Comparison of ENCODE assay signal across 16 cellular contexts in the genomic region with DNA sequence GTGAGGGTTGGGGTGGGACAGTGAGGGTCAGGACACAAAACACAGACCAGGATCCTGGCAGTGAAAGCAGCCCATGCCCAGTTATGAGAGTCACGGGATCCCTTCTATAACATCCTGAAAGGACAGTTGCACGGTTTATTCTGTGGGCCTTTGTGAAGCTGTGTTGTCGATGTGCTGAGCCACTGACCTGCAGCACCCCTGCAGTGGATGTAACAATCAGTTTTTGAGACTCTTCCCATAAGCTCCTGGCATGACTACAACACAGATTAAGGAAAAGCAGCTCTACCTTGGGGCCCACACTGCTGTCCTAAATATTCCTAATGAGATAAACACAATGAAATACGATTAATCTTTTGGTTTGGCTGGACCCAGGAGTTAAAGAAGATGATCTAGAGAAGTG. TPM values are rescaled to one million over a fixed set of nuclear protein-coding genes. Genes with fewer than 3 reads are reported as not detected.
DNase-seq lines count a peak whose midpoint lies in the region; ATAC-seq and TF ChIP-seq lines count a peak whose summit lies in the region.
"Had no signal": no experiment of that assay in that cellular context is flagged by ENCODE, and none has a peak within 500 bp of the region (broad histone marks: within the 10 kb centered on the region; RNA-seq: fewer than 3 reads in every experiment).

No MANE protein-coding gene starts in this region.

- in situ Hi-C loops in IMR-90 (cut with MboI; ENCODE audit: low sequenced_read_pairs): loop anchor here (10.0 to 25.0 kb wide), 5 partner anchors 57 to 1614 kb away; a partner anchor contains a TSS
- in situ Hi-C loops in astrocyte of the spinal cord (cut with HindIII; ENCODE audit: low sequenced_read_pairs): no loop called here

- ATAC-seq in IMR-90 (ENCODE audit: low read depth) (no peak), right cardiac atrium (no peak), GM19328 (IDR thresholded peaks at IDR 0.05; ENCODE audit: unreplicated experiment) (no peak)
- ATAC-seq: lower lobe of right lung had no signal

- POLR2A ChIA-PET in IMR-90 (lab: Charles Lee; ENCODE audit: unreplicated experiment): no interaction called here

- no peak overlapping the region for H4K8ac ChIP-seq in IMR-90 (ENCODE audit: low read depth in 2 of 2, low read length in 2 of 2)

- H3K9me3 ChIP-seq in IMR-90 (ENCODE audit: control insufficient read depth, insufficient read depth, low read length): no peaks in the 10 kb centered on the region
- no peaks in the 10 kb centered on the region for H3K9me3 ChIP-seq in right cardiac atrium (ENCODE audit: control insufficient read depth, low read length)
- no peaks in the 10 kb centered on the region for H3K9me3 ChIP-seq in subcutaneous abdominal adipose tissue (ENCODE audit: control insufficient read depth in 5 of 5, low read length in 5 of 5)
- H3K9me3 ChIP-seq: HAP-1, lower lobe of right lung had no signal

- peaks cover 8% of the 10 kb centered on the region for H3K36me3 ChIP-seq in IMR-90 (ENCODE audit: control insufficient read depth, insufficient read depth, low read length)
- H3K36me3 ChIP-seq in subcutaneous abdominal adipose tissue (ENCODE audit: control insufficient read depth in 5 of 5, insufficient read depth in 5 of 5, low read length in 5 of 5): peaks cover 0 to 7% (median 3%) of the 10 kb centered on the region in 5 donors
- H3K36me3 ChIP-seq: HAP-1, lower lobe of right lung had no signal

- H3K79me1 ChIP-seq in IMR-90 (ENCODE audit: low read depth in 1 of 2, low read length in 2 of 2): peaks cover 22 to 81% of the 10 kb centered on the region in 2 experiments

- H3K23ac ChIP-seq in IMR-90 (ENCODE audit: low read depth, low read length): peak overlapping the region; percentile 52; the same call in 1 of the 2 replicates

- no peak for TF ChIP-seq POLR2A in IMR-90 (IDR thresholded peaks at IDR 0.05; ENCODE audit: low read depth, low read length)

- H3K4me3 ChIP-seq in IMR-90 (ENCODE audit: insufficient read depth, low read depth, low read length) (no peak overlapping the region), astrocyte of the spinal cord (ENCODE audit: low read depth, low read length) (peak overlapping the region; percentile 93), right cardiac atrium (ENCODE audit: low read length) (no peak overlapping the region), subcutaneous abdominal adipose tissue (ENCODE audit: low read depth in 1 of 5, low read length in 5 of 5) (no peak overlapping the region)
- H3K4me3 ChIP-seq: HAP-1, lower lobe of right lung had no signal

- no peak overlapping the region for H2BK120ac ChIP-seq in IMR-90 (ENCODE audit: low read depth, low read length)

- no peak overlapping the region; the same call in 1 of the 2 replicates for H2AK5ac ChIP-seq in IMR-90 (ENCODE audit: low read depth, low read length)

- no peak overlapping the region for H2AK9ac ChIP-seq in IMR-90 (replicated peaks; ENCODE audit: low read depth, low read length, poor library complexity)

- H3K27me3 ChIP-seq in IMR-90 (ENCODE audit: control insufficient read depth, insufficient read depth, low read length) (no peaks in the 10 kb centered on the region), right cardiac atrium (ENCODE audit: control insufficient read depth, insufficient read depth) (no peaks in the 10 kb centered on the region), subcutaneous abdominal adipose tissue (ENCODE audit: control insufficient read depth in 5 of 5, insufficient read depth in 4 of 5, low read length in 5 of 5) (no peaks in the 10 kb centered on the region)

- CTCF ChIA-PET in IMR-90 (lab: Yijun Ruan, JAX): no interaction called here

- H3K9me1 ChIP-seq in IMR-90 (ENCODE audit: insufficient read depth, low read length): peaks cover 38% of the 10 kb centered on the region

- no peak overlapping the region for H3K56ac ChIP-seq in IMR-90 (ENCODE audit: extremely low read depth, insufficient read depth, low read length)

- no peak for TF ChIP-seq RAD21 in IMR-90 (IDR thresholded peaks at IDR 0.05; ENCODE audit: low read length)

- H3K4ac ChIP-seq in IMR-90 (ENCODE audit: low read depth, low read length): no peak overlapping the region

- H3K14ac ChIP-seq in IMR-90 (replicated peaks; ENCODE audit: low read depth, low read length): no peak overlapping the region

- H2AFZ ChIP-seq in IMR-90 (replicated peaks; ENCODE audit: low read length, poor library complexity): no peak overlapping the region
- H2AFZ ChIP-seq: parathyroid adenoma had no signal

- peaks cover 71% of the 10 kb centered on the region for H4K20me1 ChIP-seq in IMR-90 (ENCODE audit: insufficient read depth, low read length)

- H3K4me2 ChIP-seq in IMR-90 (ENCODE audit: low read depth, low read length): no peak overlapping the region

- no peak overlapping the region for H2BK15ac ChIP-seq in IMR-90 (ENCODE audit: low read depth, low read length)

- H4K91ac ChIP-seq in IMR-90 (ENCODE audit: insufficient read depth, low read depth, low read length): no peak overlapping the region

- DNase-seq in IMR-90 (no peak), astrocyte of the spinal cord (ENCODE audit: low read depth, low spot score) (no peak), right cardiac atrium (no peak), NCI-H526 treated with DMSO at 0.1 percent for 48 hours (lab: John Stamatoyannopoulos, UW) (no peak), NCI-H2081 treated with DMSO at 0.1 percent for 48 hours (lab: John Stamatoyannopoulos, UW) (no peak)
- DNase-seq: activated T-cell treated with anti-CD3 and anti-CD28 coated beads, Interleukin-2, amount 50 U/mL, for 48 hours; aorta; CD8-positive, alpha-beta memory T cell; lower lobe of right lung; NCI-H2081; stimulated activated CD4-positive, alpha-beta T cell treated with anti-CD3 and anti-CD28 coated beads, Interleukin-1b, Interleukin-23, amount 100 ng/mL, for 48 hours; SW 1271 had no signal

- H2BK5ac ChIP-seq in IMR-90 (ENCODE audit: low read depth, low read length, poor library complexity, severe bottlenecking): no peak overlapping the region

- H4K5ac ChIP-seq in IMR-90 (ENCODE audit: low read depth, low read length): no peak overlapping the region

- BruUV-seq in IMR-90 (replicated peaks; lab: Mats Ljungman, UMichigan): no TSS peak

- H3K27ac ChIP-seq in IMR-90 (ENCODE audit: insufficient read depth, low read length) (no peak overlapping the region), right cardiac atrium (ENCODE audit: low read length) (peak overlapping the region; percentile 71), subcutaneous abdominal adipose tissue (ENCODE audit: low read depth, low read length) (peak overlapping the region; percentile 82)
- H3K27ac ChIP-seq: lower lobe of right lung, parathyroid adenoma had no signal

- dilution Hi-C loops in IMR-90 (cut with HindIII; ENCODE audit: low sequenced_read_pairs, unreplicated experiment): no loop called here

- no peak overlapping the region for H3K18ac ChIP-seq in IMR-90 (ENCODE audit: low read depth, low read length)

- WGBS in IMR-90 (ENCODE audit: extremely low coverage in 2 of 2, insufficient read length in 1 of 2), 2 experiments: 80% methylated on average over 2 of the region's 4 CpGs; no CpG with 5 or more reads in 1 of the 2 experiments
- 59% methylated on average over 4 of the region's 4 CpGs for WGBS in right cardiac atrium

- H3K9ac ChIP-seq in IMR-90 (ENCODE audit: low read depth, low read length) (no peak overlapping the region), subcutaneous abdominal adipose tissue (ENCODE audit: low read length in 5 of 5) (no peak overlapping the region)
- H3K9ac ChIP-seq: parathyroid adenoma had no signal

- H2BK20ac ChIP-seq in IMR-90 (ENCODE audit: low read depth, low read length): no peak overlapping the region

- TF ChIP-seq CTCF in IMR-90 (conservative IDR thresholded peaks at IDR 0.05; ENCODE audit: low read depth, low read length) (no peak), astrocyte of the spinal cord (IDR thresholded peaks at IDR 0.05; ENCODE audit: low read depth, low read length) (no peak)

- H3K4me1 ChIP-seq in IMR-90 (ENCODE audit: control insufficient read depth, insufficient read depth, low read length): peaks cover 17% of the 10 kb centered on the region
- H3K4me1 ChIP-seq in right cardiac atrium (ENCODE audit: control insufficient read depth, insufficient read depth, low read length): peaks cover 17% of the 10 kb centered on the region
- H3K4me1 ChIP-seq in subcutaneous abdominal adipose tissue (ENCODE audit: control insufficient read depth in 5 of 5, insufficient read depth in 5 of 5, low read length in 5 of 5): peaks cover 10 to 84% (median 77%) of the 10 kb centered on the region in 5 donors

- intact Hi-C loops in IMR-90 (cut with micrococcal nuclease): no loop called here
- intact Hi-C loops in right cardiac atrium (cut with DNase I): loop anchor here in 1 of 4 donors (10.0 kb wide), 1 partner anchor 57 kb away; a partner anchor contains a TSS

TF ChIP-seq in IMR-90, 13 proteins besides CTCF, POLR2A, EP300 and RAD21 (continues in another document):
- no peak for TF ChIP-seq CHD1 (IDR thresholded peaks at IDR 0.05; ENCODE audit: low read depth, low read length)
- TF ChIP-seq MAFK (IDR thresholded peaks at IDR 0.05; ENCODE audit: low read depth, low read length): no peak
- no peak for TF ChIP-seq CEBPB (IDR thresholded peaks at IDR 0.05; ENCODE audit: low read depth, low read length)
- TF ChIP-seq BHLHE40 (IDR thresholded peaks at IDR 0.05; ENCODE audit: low read depth, low read length): no peak
- TF ChIP-seq RCOR1 (IDR thresholded peaks at IDR 0.05; ENCODE audit: insufficient replicate concordance, low read length): no peak
- no peak for TF ChIP-seq MAZ (IDR thresholded peaks at IDR 0.05; ENCODE audit: borderline replicate concordance, low read depth, low read length)
- TF ChIP-seq NFE2L2 (IDR thresholded peaks at IDR 0.05; ENCODE audit: low read depth, low read length): no peak
- TF ChIP-seq, protein P1, sequence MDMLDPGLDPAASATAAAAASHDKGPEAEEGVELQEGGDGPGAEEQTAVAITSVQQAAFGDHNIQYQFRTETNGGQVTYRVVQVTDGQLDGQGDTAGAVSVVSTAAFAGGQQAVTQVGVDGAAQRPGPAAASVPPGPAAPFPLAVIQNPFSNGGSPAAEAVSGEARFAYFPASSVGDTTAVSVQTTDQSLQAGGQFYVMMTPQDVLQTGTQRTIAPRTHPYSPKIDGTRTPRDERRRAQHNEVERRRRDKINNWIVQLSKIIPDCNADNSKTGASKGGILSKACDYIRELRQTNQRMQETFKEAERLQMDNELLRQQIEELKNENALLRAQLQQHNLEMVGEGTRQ (IDR thresholded peaks at IDR 0.05; ENCODE audit: low read depth, low read length): no peak

RNA-seq across cellular contexts. Expression of a gene that starts 3.7 kb away (rescaled TPM):
- total RNA-seq in IMR-90 (2012; rRNA removed) (72.4 and 81.4 TPM in 2 replicates), right cardiac atrium (100 to 1,000 TPM; 154 to 219 (median 194) TPM)
- polyA plus RNA-seq in IMR-90 (2012; rRNA removed) (83.1 TPM in 2 replicates), right cardiac atrium (136 TPM)
- 62.2 and 67.4 TPM in 2 replicates for polyA plus RNA-seq in IMR-90 (2012; cell fraction: cytosol; rRNA removed)
- 106 and 206 TPM in 2 replicates for polyA plus RNA-seq in IMR-90 (2012; cell fraction: nucleus; rRNA removed; ENCODE audit: low replicate concordance)

RNA-seq across cellular contexts. Expression of a gene that starts 56.0 kb away (rescaled TPM):
- total RNA-seq in IMR-90 (2012; rRNA removed) (53.6 and 61.1 TPM in 2 replicates), right cardiac atrium (100 to 1,000 TPM; 102 to 132 (median 127) TPM)
- polyA plus RNA-seq in IMR-90 (2012; rRNA removed) (98.4 and 98.6 TPM in 2 replicates), right cardiac atrium (146 TPM)
- polyA plus RNA-seq in IMR-90 (2012; cell fraction: cytosol; rRNA removed): 79.7 and 106 TPM in 2 replicates
- 204 and 302 TPM in 2 replicates for polyA plus RNA-seq in IMR-90 (2012; cell fraction: nucleus; rRNA removed; ENCODE audit: low replicate concordance)
